In the genomic region with DNA sequence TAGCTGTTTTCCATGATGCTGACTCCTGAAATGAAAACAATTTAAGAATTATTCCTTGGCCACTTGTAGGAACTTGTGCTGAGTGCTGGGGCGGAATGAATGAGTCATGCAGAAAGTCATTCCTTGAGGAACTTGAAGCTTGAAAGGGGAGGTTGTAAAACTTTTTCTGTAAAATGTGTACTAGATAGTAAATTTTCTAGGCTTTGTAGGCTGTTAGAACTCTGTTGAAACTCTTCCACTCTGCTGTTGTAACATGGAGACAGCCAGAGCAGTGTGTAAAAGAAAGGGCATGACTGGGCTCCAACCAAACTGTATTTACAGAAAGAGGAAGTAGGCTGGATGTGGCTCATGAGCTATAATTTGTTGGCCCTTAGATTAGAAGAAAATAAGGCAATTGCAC, we compare ENCODE assay signal across 8 cellular contexts.
A peak's percentile ranks its signal among the peaks of the same experiment; 100 is the strongest.
DNase-seq lines count a peak whose midpoint lies in the region; ATAC-seq lines count a peak whose summit lies in the region.

No MANE protein-coding gene starts in this region.

- peak; percentile 42 for ATAC-seq in HG03469 (IDR thresholded peaks at IDR 0.05; ENCODE audit: unreplicated experiment)

- peak; percentile 76 for DNase-seq in GM03348 (ENCODE audit: low spot score)
- peak; percentile 97 for DNase-seq in iris pigment epithelial cell (ENCODE audit: low read depth)
- peak in 4 of 49 donors; percentile 15 to 36 (median 24) for DNase-seq in substantia nigra (lab: John Stamatoyannopoulos, UW)
- no peak for DNase-seq in 8988T
- no peak for DNase-seq in NK-92 treated with Interleukin-12 subunit alpha and Interleukin-12 subunit beta, amount 100 ng/mL, for 24 hours (lab: John Stamatoyannopoulos, UW)
- DNase-seq in NCI-H146 treated with DMSO at 0.1 percent for 48 hours (lab: John Stamatoyannopoulos, UW; ENCODE audit: unreplicated experiment), result no peak

- H3K27ac ChIP-seq in angular gyrus (ENCODE audit: low read depth, low read length) (peak overlapping the region; percentile 92), substantia nigra (ENCODE audit: low read depth, low read length, poor library complexity, severe bottlenecking) (peak overlapping the region; percentile 93)

Comparison
In these comparisons a context has a peak if more than half of its experiments do, and no peak if none do; other contexts are left out.
1. DNase-seq: peak in GM03348 (single experiment) and iris pigment epithelial cell (single experiment); none in 8988T (single experiment), NK-92 treated with Interleukin-12 subunit alpha and Interleukin-12 subunit beta, amount 100 ng/mL, for 24 hours (single experiment) and NCI-H146 treated with DMSO at 0.1 percent for 48 hours (single experiment).